Comparison of ENCODE assay signal across 11 cellular contexts in genomic region chr6:135888818-135889217, GRCh38. TPM values are rescaled to one million over a fixed set of nuclear protein-coding genes. Genes with fewer than 3 reads are reported as not detected.
"Had no signal": no experiment of that assay in that cellular context is flagged by ENCODE, and none has a peak within 500 bp of the region (broad histone marks: within the 10 kb centered on the region; RNA-seq: fewer than 3 reads in every experiment).

No MANE protein-coding gene starts in this region.

- H2AFZ ChIP-seq: GM23338 had no signal

- H3K4me2 ChIP-seq: GM23338 had no signal

- ATAC-seq: GM23338, HCT116, HepG2, K562 had no signal

- H3K9me3 ChIP-seq: HAP-1 had no signal

- H3K4me1 ChIP-seq: HAP-1 had no signal

- H3K36me3 ChIP-seq: HAP-1 had no signal

- H3K4me3 ChIP-seq: GM23338, HAP-1, K562 had no signal

- H3K27ac ChIP-seq: HL-60 had no signal

- FAIRE-seq: H1, HepG2, K562 had no signal

- DNase-seq: H7, HFFc6, Kasumi-1, KG1 had no signal

RNA-seq across cellular contexts. Expression of gene PDE7B, which starts 37.3 kb away (rescaled TPM):
- total RNA-seq: H1, H7, HepG2, K562 had no signal
- polyA plus RNA-seq: GM23338, H1, HepG2 had no signal
